Comparison of ENCODE assay signal across 24 cellular contexts in the genomic region with DNA sequence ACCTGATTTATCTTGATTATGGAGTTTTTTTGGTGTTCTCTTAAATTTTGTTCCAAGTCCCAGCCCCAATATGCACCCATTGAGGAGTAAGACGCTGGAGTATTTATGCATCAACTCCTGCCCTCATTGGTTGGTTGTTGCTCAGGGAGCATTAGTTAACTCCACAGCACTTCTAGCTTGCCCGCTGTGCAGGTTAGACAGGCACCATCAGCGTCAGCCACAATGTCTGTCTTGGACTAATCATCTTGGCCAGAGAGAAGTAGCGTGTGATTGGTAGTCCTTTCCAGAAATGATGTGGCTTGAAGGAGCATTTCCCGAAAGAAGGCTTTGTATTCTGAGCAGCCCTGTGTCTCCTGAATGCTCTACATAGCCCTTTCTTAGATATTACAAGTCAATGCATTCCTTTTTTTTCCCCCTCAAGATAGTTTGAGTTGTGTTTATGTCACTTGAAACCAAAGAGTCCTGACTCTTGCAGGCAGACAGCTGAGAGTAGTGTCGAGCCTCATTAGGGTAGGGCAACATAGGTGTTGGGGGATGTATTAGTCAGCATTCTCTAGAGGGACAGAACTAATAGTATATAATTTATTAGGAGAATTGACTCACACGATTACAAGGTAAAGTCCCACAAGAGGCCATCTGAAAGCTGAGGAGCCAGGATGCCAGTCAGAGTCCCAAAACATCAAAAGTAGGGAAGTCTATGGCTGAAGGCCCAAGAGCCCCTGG.
DNase-seq lines count a peak whose midpoint lies in the region; ATAC-seq, FAIRE-seq and TF ChIP-seq lines count a peak whose summit lies in the region.
"Had no signal": no experiment of that assay in that cellular context is flagged by ENCODE, and none has a peak within 500 bp of the region (broad histone marks: within the 10 kb centered on the region; RNA-seq: fewer than 3 reads in every experiment).

No MANE protein-coding gene starts in this region.

- in situ Hi-C loops in K562 (cut with MboI) = no loop called here

- no peak for TF ChIP-seq CTCF in Loucy (conservative IDR thresholded peaks at IDR 0.05; ENCODE audit: low read length)
- TF ChIP-seq CTCF in K562 (IDR thresholded peaks at IDR 0.05 in 2 of 3, conservative IDR thresholded peaks at IDR 0.05 in 1 of 3; ENCODE audit: insufficient read depth in 2 of 3, low read depth in 1 of 3, low read length in 3 of 3) = no peak
- no peak for TF ChIP-seq CTCF in ascending aorta (IDR thresholded peaks at IDR 0.05)

- H3F3A ChIP-seq in Loucy (ENCODE audit: low read depth) = no peaks in the 10 kb centered on the region

- H3K27me3 ChIP-seq in BLaER1 (no peaks in the 10 kb centered on the region), Loucy (ENCODE audit: insufficient read depth, low read length, poor library complexity, severe bottlenecking) (no peaks in the 10 kb centered on the region), K562 (ENCODE audit: control insufficient read depth in 2 of 2, insufficient read depth in 2 of 2, low read length in 2 of 2) (peaks cover 2 to 6% of the 10 kb centered on the region in 2 experiments; a peak in 1 of 5 replicates), ascending aorta (no peaks in the 10 kb centered on the region)

- peak; percentile 50 for ATAC-seq in GM18867 (IDR thresholded peaks at IDR 0.05; ENCODE audit: unreplicated experiment)
- peak; percentile 42; the same call in 2 of the 3 replicates for ATAC-seq in K562
- ATAC-seq in GM21723 (IDR thresholded peaks at IDR 0.05; ENCODE audit: unreplicated experiment) = no peak
- no peak for ATAC-seq in HG03139 (IDR thresholded peaks at IDR 0.05; ENCODE audit: unreplicated experiment)
- ATAC-seq: HCT116 had no signal

- H3K9me3 ChIP-seq in BLaER1 (no peaks in the 10 kb centered on the region), Loucy (ENCODE audit: insufficient read depth, low read depth, low read length) (no peaks in the 10 kb centered on the region), K562 (replicated peaks; ENCODE audit: control insufficient read depth, insufficient read depth, low read depth, low read length) (no peaks in the 10 kb centered on the region), ascending aorta (no peaks in the 10 kb centered on the region)
- H3K9me3 ChIP-seq: sigmoid colon, tibial artery had no signal

- no peak for TF ChIP-seq RAD21 in K562 (CRISPR knock-in tag; conservative IDR thresholded peaks at IDR 0.05 in 1 of 2, IDR thresholded peaks at IDR 0.05 in 1 of 2)

- H3K27ac ChIP-seq in BLaER1 (no peak overlapping the region), K562 (ENCODE audit: extremely low read depth, low read depth, low read length) (no peak overlapping the region), ascending aorta (no peak overlapping the region)
- H3K27ac ChIP-seq: coronary artery, parathyroid adenoma, sigmoid colon, tibial artery had no signal

- FAIRE-seq in K562 (lab: Jason Lieb, UNC) = no peak
- FAIRE-seq: endothelial cell of umbilical vein, keratinocyte had no signal

- POLR2A ChIA-PET in K562 (lab: Yijun Ruan, JAX) = interaction anchor here (0.7 kb wide), 1 partner anchor 49 kb away, joined by 3 read pairs; no protein-coding TSS in a partner anchor

- H3K4me1 ChIP-seq in BLaER1 (peaks cover 10% of the 10 kb centered on the region; the same call in 1 of the 2 replicates), Loucy (ENCODE audit: insufficient read depth, low read length, poor library complexity, severe bottlenecking) (peaks cover 9% of the 10 kb centered on the region), K562 (replicated peaks in 1 of 2; ENCODE audit: control insufficient read depth in 2 of 2, insufficient read depth in 2 of 2, low read length in 2 of 2) (no peaks in the 10 kb centered on the region), ascending aorta (no peaks in the 10 kb centered on the region)
- H3K4me1 ChIP-seq: parathyroid adenoma, sigmoid colon, tibial artery had no signal

- 0% methylated on average over 6 of the region's 7 CpGs for WGBS in K562 (ENCODE audit: insufficient coverage, low coverage, missing lambda C conversion rate)

- H4K20me1 ChIP-seq in BLaER1 = no peaks in the 10 kb centered on the region
- no peaks in the 10 kb centered on the region for H4K20me1 ChIP-seq in Loucy (ENCODE audit: insufficient read depth, low read length, poor library complexity, severe bottlenecking)
- no peaks in the 10 kb centered on the region for H4K20me1 ChIP-seq in K562 (replicated peaks; ENCODE audit: control insufficient read depth, insufficient read depth, low read length)

- no peak for TF ChIP-seq POLR2A in K562 (conservative IDR thresholded peaks at IDR 0.05)

- BruUV-seq in K562 (replicated peaks; lab: Mats Ljungman, UMichigan) = no TSS peak

- CTCF ChIA-PET in K562 (lab: Yijun Ruan, JAX; ENCODE audit: low intra/inter-chr PET ratio) = no interaction called here

- H3K9me1 ChIP-seq in K562 (ENCODE audit: control insufficient read depth, insufficient read depth, low read length) = no peaks in the 10 kb centered on the region

- DNase-seq in K562 (ENCODE audit: extremely low read depth in 1 of 4, low spot score in 3 of 4) (no peak), ascending aorta (ENCODE audit: low spot score in 2 of 2) (no peak)
- no peak for DNase-seq in effector CD4-positive, alpha-beta T cell
- DNase-seq: activated B cell treated with CpG ODN at 0.5 μM for 24 hours; activated CD8-positive, alpha-beta memory T cell treated with anti-CD3 and anti-CD28 coated beads for 24 hours; activated naive CD8-positive, alpha-beta T cell treated with anti-CD3 and anti-CD28 coated beads for 36 hours; KBM-7; naive B cell; NCI-H1092; NCI-H2107; SHP77; sigmoid colon; stimulated activated naive CD4-positive, alpha-beta T cell treated with Interleukin-2 at 50 U/mL for 16 hours; tibial artery had no signal

- intact Hi-C loops in K562 (cut with micrococcal nuclease) = no loop called here
- intact Hi-C loops in ascending aorta (cut with DNase I) = no loop called here

- peak overlapping the region; percentile 54 for H3K4me2 ChIP-seq in BLaER1
- H3K4me2 ChIP-seq in Loucy (ENCODE audit: low read depth, low read length, poor library complexity, severe bottlenecking) = peak overlapping the region; percentile 74
- H3K4me2 ChIP-seq in K562 (ENCODE audit: insufficient read depth, low read length) = no peak overlapping the region

- no peaks in the 10 kb centered on the region for H3K9me2 ChIP-seq in Loucy (replicated peaks; ENCODE audit: low read depth, low read length)

- H3K79me2 ChIP-seq in Loucy (ENCODE audit: insufficient read depth, low read length) (no peaks in the 10 kb centered on the region), K562 (ENCODE audit: control insufficient read depth, insufficient read depth, low read length) (no peaks in the 10 kb centered on the region)
- H3K79me2 ChIP-seq: parathyroid adenoma had no signal

- H2AFZ ChIP-seq in Loucy (ENCODE audit: low read length) = peak overlapping the region; percentile 95
- no peak overlapping the region for H2AFZ ChIP-seq in K562 (ENCODE audit: low read depth, low read length)
- H2AFZ ChIP-seq: parathyroid adenoma had no signal

- H3K4me3 ChIP-seq in BLaER1 (no peak overlapping the region), Loucy (ENCODE audit: low read length, poor library complexity, severe bottlenecking) (peak overlapping the region; percentile 65), K562 (no peak overlapping the region), ascending aorta (no peak overlapping the region)
- H3K4me3 ChIP-seq: coronary artery, sigmoid colon, tibial artery had no signal

- H3K36me3 ChIP-seq in BLaER1 (no peaks in the 10 kb centered on the region), Loucy (ENCODE audit: insufficient read depth, low read length) (no peaks in the 10 kb centered on the region), K562 (ENCODE audit: control insufficient read depth, insufficient read depth, low read length) (no peaks in the 10 kb centered on the region), ascending aorta (no peaks in the 10 kb centered on the region)
- H3K36me3 ChIP-seq: sigmoid colon, tibial artery had no signal

- H3K9ac ChIP-seq in BLaER1 = no peak overlapping the region
- H3K9ac ChIP-seq in Loucy (ENCODE audit: low read depth, low read length, poor library complexity, severe bottlenecking) = peak overlapping the region; percentile 38
- no peak overlapping the region for H3K9ac ChIP-seq in K562 (ENCODE audit: insufficient read depth in 1 of 2, low read depth in 2 of 2, low read length in 2 of 2)
- H3K9ac ChIP-seq: parathyroid adenoma had no signal

- no peak for TF ChIP-seq EP300 in K562 (IDR thresholded peaks at IDR 0.05; ENCODE audit: low read length)

TF ChIP-seq in K562, 482 proteins besides CTCF, POLR2A, EP300 and RAD21 (continues in another document):
- TF ChIP-seq CUX1 (CRISPR knock-in tag; IDR thresholded peaks at IDR 0.05) (no peak), SRSF3 (IDR thresholded peaks at IDR 0.05; ENCODE audit: insufficient read depth, low read length) (no peak)

Comparison
In these comparisons a context has a peak if more than half of its experiments do, and no peak if none do; other contexts are left out.
1. ATAC-seq: peak in GM18867 (single experiment) and K562 (single experiment); none in GM21723 (single experiment) and HG03139 (single experiment).